ENCODE assay signal across 9 cellular contexts in genomic region chr2:176085861-176086771, GRCh38. TPM values are rescaled to one million over a fixed set of nuclear protein-coding genes. Genes with fewer than 3 reads are reported as not detected.
A peak's percentile ranks its signal among the peaks of the same experiment; 100 is the strongest.
DNase-seq lines count a peak whose midpoint lies in the region; ATAC-seq, FAIRE-seq and TF ChIP-seq lines count a peak whose summit lies in the region.
"Had no signal": no experiment of that assay in that cellular context is flagged by ENCODE, and none has a peak within 500 bp of the region (broad histone marks: within the 10 kb centered on the region; RNA-seq: fewer than 3 reads in every experiment).

No MANE protein-coding gene starts in this region.

- H3K9ac ChIP-seq in Loucy (ENCODE audit: low read depth, low read length, poor library complexity, severe bottlenecking) (no peak overlapping the region), kidney (ENCODE audit: low read length in 2 of 2) (no peak overlapping the region)
- H3K9ac ChIP-seq: BLaER1 treated with 17β-estradiol and CSF1 and Interleukin-3, amounts not matched to agents 10 nM and 100 nM had no signal

- H3F3A ChIP-seq in Loucy (ENCODE audit: low read depth): no peaks in the 10 kb centered on the region

- no peaks in the 10 kb centered on the region for H3K9me2 ChIP-seq in Loucy (replicated peaks; ENCODE audit: low read depth, low read length)

- H3K4me2 ChIP-seq in Loucy (ENCODE audit: low read depth, low read length, poor library complexity, severe bottlenecking): no peak overlapping the region

- no peaks in the 10 kb centered on the region for H4K20me1 ChIP-seq in Loucy (ENCODE audit: insufficient read depth, low read length, poor library complexity, severe bottlenecking)

- no peak for FAIRE-seq in kidney (lab: Jason Lieb, UNC)

- no peak overlapping the region for H3K27ac ChIP-seq in kidney (ENCODE audit: low read depth in 2 of 2, low read length in 2 of 2)
- H3K27ac ChIP-seq: BLaER1 treated with 17β-estradiol and CSF1 and Interleukin-3, amounts not matched to agents 10 nM and 100 nM had no signal

- H3K36me3 Mint-ChIP-seq in activated T-cell treated with anti-CD3 and anti-CD28 coated beads, Interleukin-2, amount 50 U/mL, for 72 hours (ENCODE audit: insufficient read depth in 2 of 2): peaks cover 8 to 9% of the 10 kb centered on the region in 2 donors

- peaks cover 19% of the 10 kb centered on the region for H3K4me1 Mint-ChIP-seq in activated T-cell treated with anti-CD3 and anti-CD28 coated beads, Interleukin-2, amount 50 U/mL, for 72 hours (ENCODE audit: low read depth)

- peak; percentile 80 for TF ChIP-seq CTCF in Loucy (conservative IDR thresholded peaks at IDR 0.05; ENCODE audit: low read length)
- TF ChIP-seq CTCF in kidney (IDR thresholded peaks at IDR 0.05; ENCODE audit: borderline replicate concordance, extremely low read depth, insufficient read depth): peak; percentile 51

- no peaks in the 10 kb centered on the region for H3K79me2 ChIP-seq in Loucy (ENCODE audit: insufficient read depth, low read length)

- DNase-seq in NCI-H1436 (lab: John Stamatoyannopoulos, UW): peak; percentile 49
- DNase-seq in NCI-H1436 treated with DMSO at 0.1 percent for 48 hours (lab: John Stamatoyannopoulos, UW): no peak
- no peak for DNase-seq in activated T-cell treated with anti-CD3 and anti-CD28 coated beads, Interleukin-2, amount 50 U/mL, for 72 hours
- no peak for DNase-seq in kidney

- peaks cover 0 to 2% of the 10 kb centered on the region in 2 donors for H3K9me3 Mint-ChIP-seq in activated T-cell treated with anti-CD3 and anti-CD28 coated beads, Interleukin-2, amount 50 U/mL, for 72 hours

- 0 out of 2 replicates have a peak overlapping the region, but pooled peaks have one; percentile 58 for H2AFZ ChIP-seq in Loucy (ENCODE audit: low read length)

- H3K27ac Mint-ChIP-seq in activated T-cell treated with anti-CD3 and anti-CD28 coated beads, Interleukin-2, amount 50 U/mL, for 72 hours: peak overlapping the region; percentile 72

- H3K27me3 Mint-ChIP-seq in activated T-cell treated with anti-CD3 and anti-CD28 coated beads, Interleukin-2, amount 50 U/mL, for 72 hours (ENCODE audit: low read depth): peaks cover 85% of the 10 kb centered on the region

- ATAC-seq in activated T-cell treated with anti-CD3 and anti-CD28 coated beads, Interleukin-2, amount 50 U/mL, for 72 hours (replicated peaks in 1 of 2): no peak
- no peak for ATAC-seq in HG02973 (IDR thresholded peaks at IDR 0.05; ENCODE audit: unreplicated experiment)
- no peak for ATAC-seq in HG03439 (IDR thresholded peaks at IDR 0.05; ENCODE audit: unreplicated experiment)
- ATAC-seq in HG03280 (IDR thresholded peaks at IDR 0.05; ENCODE audit: unreplicated experiment): no peak

- H3K36me3 ChIP-seq in Loucy (ENCODE audit: insufficient read depth, low read length) (no peaks in the 10 kb centered on the region), kidney (ENCODE audit: control insufficient read depth in 1 of 2, insufficient read depth in 2 of 2, low read length in 2 of 2) (no peaks in the 10 kb centered on the region)

- no peak overlapping the region for H3K4me3 Mint-ChIP-seq in activated T-cell treated with anti-CD3 and anti-CD28 coated beads, Interleukin-2, amount 50 U/mL, for 72 hours

- no peaks in the 10 kb centered on the region for H3K27me3 ChIP-seq in Loucy (ENCODE audit: insufficient read depth, low read length, poor library complexity, severe bottlenecking)

- H3K4me1 ChIP-seq in Loucy (ENCODE audit: insufficient read depth, low read length, poor library complexity, severe bottlenecking) (no peaks in the 10 kb centered on the region), kidney (ENCODE audit: control insufficient read depth in 1 of 2, insufficient read depth in 1 of 2, low read depth in 1 of 2, low read length in 2 of 2) (peaks cover 0 to 7% of the 10 kb centered on the region in 2 donors)

- H3K4me3 ChIP-seq in Loucy (ENCODE audit: low read length, poor library complexity, severe bottlenecking): no peak overlapping the region
- no peak overlapping the region for H3K4me3 ChIP-seq in kidney (ENCODE audit: low read length in 2 of 2)
- H3K4me3 ChIP-seq: BLaER1 treated with 17β-estradiol and CSF1 and Interleukin-3, amounts not matched to agents 10 nM and 100 nM had no signal

- intact Hi-C loops in kidney (cut with DNase I): no loop called here

- no peaks in the 10 kb centered on the region for H3K9me3 ChIP-seq in Loucy (ENCODE audit: insufficient read depth, low read depth, low read length)
- H3K9me3 ChIP-seq in kidney (ENCODE audit: control insufficient read depth in 1 of 2, low read length in 2 of 2): peaks cover 0 to 7% of the 10 kb centered on the region in 2 donors

RNA-seq across cellular contexts. Expression of gene EVX2, which starts 2.4 kb away (rescaled TPM):
- not detected for total RNA-seq in activated T-cell treated with anti-CD3 and anti-CD28 coated beads, Interleukin-2, amount 50 U/mL, for 72 hours
- not detected for total RNA-seq in kidney
- not detected for polyA plus RNA-seq in kidney (ENCODE audit: insufficient read depth, low read depth, low replicate concordance)

RNA-seq across cellular contexts. Expression of gene HOXD13, which starts 6.4 kb away (rescaled TPM):
- not detected for total RNA-seq in activated T-cell treated with anti-CD3 and anti-CD28 coated beads, Interleukin-2, amount 50 U/mL, for 72 hours
- not detected for total RNA-seq in kidney
- not detected for polyA plus RNA-seq in kidney (ENCODE audit: insufficient read depth, low read depth, low replicate concordance)

RNA-seq across cellular contexts. Expression of gene HOXD12, which starts 13.5 kb away (rescaled TPM):
- total RNA-seq in activated T-cell treated with anti-CD3 and anti-CD28 coated beads, Interleukin-2, amount 50 U/mL, for 72 hours: not detected
- total RNA-seq in kidney: not detected
- not detected for polyA plus RNA-seq in kidney (ENCODE audit: insufficient read depth, low read depth, low replicate concordance)

RNA-seq across cellular contexts. Expression of gene HOXD11, which starts 21.0 kb away (rescaled TPM):
- not detected for total RNA-seq in activated T-cell treated with anti-CD3 and anti-CD28 coated beads, Interleukin-2, amount 50 U/mL, for 72 hours
- 15.9 TPM for total RNA-seq in kidney
- polyA plus RNA-seq in kidney (ENCODE audit: insufficient read depth, low read depth, low replicate concordance): 5.8 TPM

RNA-seq across cellular contexts. Expression of gene HOXD10, which starts 30.5 kb away (rescaled TPM):
- total RNA-seq in activated T-cell treated with anti-CD3 and anti-CD28 coated beads, Interleukin-2, amount 50 U/mL, for 72 hours: not detected
- 35.4 TPM for total RNA-seq in kidney
- polyA plus RNA-seq in kidney (ENCODE audit: insufficient read depth, low read depth, low replicate concordance): 28.2 TPM
